ENCODE assay signal across 15 cellular contexts in the genomic region with DNA sequence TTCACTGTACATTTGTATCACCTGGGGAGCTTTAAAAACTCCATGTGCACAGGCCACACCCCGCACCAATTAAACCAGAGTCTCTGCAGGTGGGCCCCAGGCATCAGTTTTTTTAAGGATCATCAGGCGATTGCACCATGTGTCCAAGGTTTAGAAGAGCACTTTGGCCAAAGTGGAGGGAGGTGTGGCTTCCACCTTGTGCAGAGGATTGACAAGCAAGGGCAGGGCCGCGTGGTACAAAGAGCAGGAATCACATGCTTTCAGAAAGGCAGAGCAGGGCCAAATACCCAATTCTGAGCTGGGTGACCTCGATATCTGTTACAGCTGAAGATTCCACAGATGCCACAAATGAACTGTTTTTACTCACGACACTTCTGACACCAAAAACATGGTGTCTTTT. TPM values are rescaled to one million over a fixed set of nuclear protein-coding genes. Genes with fewer than 3 reads are reported as not detected.
A peak's percentile ranks its signal among the peaks of the same experiment; 100 is the strongest.
DNase-seq lines count a peak whose midpoint lies in the region; ATAC-seq and TF ChIP-seq lines count a peak whose summit lies in the region.
"Had no signal": no experiment of that assay in that cellular context is flagged by ENCODE, and none has a peak within 500 bp of the region (broad histone marks: within the 10 kb centered on the region; RNA-seq: fewer than 3 reads in every experiment).

No MANE protein-coding gene starts in this region.

- peak; percentile 94 for ATAC-seq in left lobe of liver
- no peak for ATAC-seq in HG03097 (IDR thresholded peaks at IDR 0.05; ENCODE audit: low FRiP score, unreplicated experiment)

- H3K27me3 Mint-ChIP-seq in Caco-2 (ENCODE audit: insufficient read depth, unreplicated experiment) = no peaks in the 10 kb centered on the region
- H3K27me3 Mint-ChIP-seq in neural crest cell (ENCODE audit: low read depth) = no peaks in the 10 kb centered on the region

- intact Hi-C loops in Caco-2 (cut with micrococcal nuclease; ENCODE audit: unreplicated experiment) = no loop called here
- intact Hi-C loops in adrenal gland (cut with DNase I) = loop anchor here in 1 of 2 donors (10.0 kb wide), 1 partner anchor 396 kb away; no protein-coding TSS in a partner anchor

- H3K36me3 Mint-ChIP-seq in Caco-2 (ENCODE audit: insufficient read depth, unreplicated experiment) = peaks cover 17% of the 10 kb centered on the region
- H3K36me3 Mint-ChIP-seq in neural crest cell (ENCODE audit: low read depth) = peaks cover 6% of the 10 kb centered on the region

- BruUV-seq in Caco-2 (replicated peaks; lab: Mats Ljungman, UMichigan) = no TSS peak

- H3K4me1 ChIP-seq in Caco-2 (peaks cover 24% of the 10 kb centered on the region), adrenal gland (replicated peaks in 1 of 2) (no peaks in the 10 kb centered on the region)

- H3K4me1 Mint-ChIP-seq in Caco-2 (ENCODE audit: low read depth, unreplicated experiment) (peaks cover 7% of the 10 kb centered on the region), neural crest cell (peaks cover 4% of the 10 kb centered on the region)
- H3K4me1 Mint-ChIP-seq: B cell; CD4-positive, alpha-beta memory T cell had no signal

- DNase-seq in Caco-2 = peak; percentile 29 to 50
- DNase-seq in NCI-H146 treated with DMSO at 0.1 percent for 48 hours (lab: John Stamatoyannopoulos, UW; ENCODE audit: unreplicated experiment) = peak; percentile 27
- peak; percentile 80 for DNase-seq in left lobe of liver (ENCODE audit: low spot score)
- no peak for DNase-seq in neural crest cell (ENCODE audit: low read depth, low spot score)
- no peak for DNase-seq in adrenal gland
- DNase-seq in DMS153 treated with DMSO at 0.1 percent for 48 hours (lab: John Stamatoyannopoulos, UW; ENCODE audit: unreplicated experiment) = no peak
- DNase-seq: CD4-positive, alpha-beta memory T cell; DMS153; DND-41; GDM1; GOT3; H9 had no signal

- no peak overlapping the region for H3K4me3 ChIP-seq in Caco-2 (ENCODE audit: low read depth, low read length)
- H3K4me3 ChIP-seq in adrenal gland = no peak overlapping the region

- H3K9me3 ChIP-seq in Caco-2 = no peaks in the 10 kb centered on the region
- no peaks in the 10 kb centered on the region for H3K9me3 ChIP-seq in adrenal gland (replicated peaks in 1 of 3)

- WGBS in adrenal gland, 4 donors = 83 to 87% (median 86%) methylated on average over 6 of the region's 6 CpGs

- TF ChIP-seq CTCF in Caco-2 (IDR thresholded peaks at IDR 0.05; ENCODE audit: insufficient read depth in 1 of 2, low read depth in 1 of 2, low read length in 1 of 2, severe bottlenecking in 1 of 2, unreplicated experiment in 1 of 2) (no peak), neural crest cell (conservative IDR thresholded peaks at IDR 0.05) (no peak), adrenal gland (IDR thresholded peaks at IDR 0.05) (no peak)

- H3K27me3 ChIP-seq in Caco-2 (replicated peaks; ENCODE audit: control insufficient read depth, insufficient read depth, low read length) (no peaks in the 10 kb centered on the region), adrenal gland (no peaks in the 10 kb centered on the region)

- CTCF ChIA-PET in Caco-2 (lab: Charles Lee) = no interaction called here

- H3K4me3 Mint-ChIP-seq in Caco-2 (ENCODE audit: unreplicated experiment) (no peak overlapping the region), neural crest cell (no peak overlapping the region)
- H3K4me3 Mint-ChIP-seq: B cell; CD4-positive, alpha-beta memory T cell; H9 had no signal

- no peak overlapping the region for H3K27ac ChIP-seq in adrenal gland
- H3K27ac ChIP-seq: C4-2B had no signal

- H3K27ac Mint-ChIP-seq in Caco-2 (ENCODE audit: unreplicated experiment) (no peak overlapping the region), neural crest cell (ENCODE audit: unreplicated experiment) (peak overlapping the region; percentile 17)
- H3K27ac Mint-ChIP-seq: B cell, H9 had no signal

- POLR2A ChIA-PET in Caco-2 (lab: Charles Lee) = no interaction called here

- no peak for TF ChIP-seq POLR2A in adrenal gland (IDR thresholded peaks at IDR 0.05)

- no peaks in the 10 kb centered on the region for H3K9me3 Mint-ChIP-seq in Caco-2 (ENCODE audit: unreplicated experiment)
- no peaks in the 10 kb centered on the region for H3K9me3 Mint-ChIP-seq in neural crest cell
- H3K9me3 Mint-ChIP-seq: H9 had no signal

- H3K36me3 ChIP-seq in Caco-2 (ENCODE audit: control insufficient read depth, insufficient read depth, low read length) (no peaks in the 10 kb centered on the region), adrenal gland (replicated peaks in 1 of 2) (no peaks in the 10 kb centered on the region)

RNA-seq across cellular contexts. Expression of gene NOC3L, which starts 52.4 kb away (rescaled TPM):
- 39.9 and 42.3 TPM in 2 replicates for total RNA-seq in Caco-2 (2022)
- 5.5 TPM for total RNA-seq in left lobe of liver
- 24.7 and 25.7 TPM in 2 replicates for total RNA-seq in neural crest cell
- 10 to 100 TPM in 7 of 8 donors, 1 to 10 TPM in 1; 7.4 to 22.2 (median 18.8) TPM for total RNA-seq in adrenal gland
- polyA plus RNA-seq in adrenal gland = 10 to 100 TPM in 1 of 3 donors, 1 to 10 TPM in 2; 6.2 to 29.4 (median 7.1) TPM

Comparison
In these comparisons a context has a peak if more than half of its experiments do, and no peak if none do; other contexts are left out.
1. DNase-seq: peak in Caco-2 (2 of 2), NCI-H146 treated with DMSO at 0.1 percent for 48 hours (single experiment) and left lobe of liver (single experiment); none in neural crest cell (single experiment), adrenal gland (0 of 7) and DMS153 treated with DMSO at 0.1 percent for 48 hours (single experiment).